14 cellular contexts compared by ENCODE assay signal in genomic region chr20:63117661-63118302, GRCh38.
"Had no signal": no experiment of that assay in that cellular context is flagged by ENCODE, and none has a peak within 500 bp of the region (broad histone marks: within the 10 kb centered on the region; RNA-seq: fewer than 3 reads in every experiment).

No MANE protein-coding gene starts in this region.

- H3K4me1 ChIP-seq: thyroid gland had no signal

- DNase-seq: activated CD4-positive, alpha-beta T cell treated with anti-CD3 and anti-CD28 coated beads, Interleukin-2, amount 10 ng/mL, durations not matched to agents 7 days and 5 days; activated CD8-positive, alpha-beta memory T cell treated with anti-CD3 and anti-CD28 coated beads, Interleukin-2, amount 50 U/mL, for 4 hours; activated gamma-delta T cell; activated T-cell treated with anti-CD3 and anti-CD28 coated beads, Interleukin-2, amount 50 U/mL, for 4 hours; effector memory CD8-positive, alpha-beta T cell; mammary epithelial cell; stimulated activated CD4-positive, alpha-beta T cell treated with anti-CD3 and anti-CD28 coated beads, Interleukin-2, amount 100 ng/mL, for 24 hours; stimulated activated naive CD4-positive, alpha-beta T cell treated with Interleukin-2 at 50 U/mL for 16 hours; T-helper 1 cell; T-helper 9 cell; thyroid gland had no signal

- H3K36me3 Mint-ChIP-seq: activated naive CD8-positive, alpha-beta T cell had no signal

- H3K27ac Mint-ChIP-seq: activated CD4-positive, alpha-beta T cell treated with anti-CD3 and anti-CD28 coated beads, Interleukin-2, amount 10 ng/mL, durations not matched to agents 7 days and 5 days; activated naive CD8-positive, alpha-beta T cell; effector memory CD8-positive, alpha-beta T cell had no signal

- H3K4me3 ChIP-seq: cardiac muscle cell, hepatocyte, thyroid gland had no signal

- H3K9me3 ChIP-seq: thyroid gland had no signal

- H3K27ac ChIP-seq: cardiac muscle cell, hepatocyte, thyroid gland had no signal

- H3K79me2 ChIP-seq: hepatocyte had no signal

- H3K4me3 Mint-ChIP-seq: activated CD4-positive, alpha-beta T cell treated with anti-CD3 and anti-CD28 coated beads, Interleukin-2, amount 10 ng/mL, durations not matched to agents 7 days and 5 days; activated naive CD8-positive, alpha-beta T cell; activated T-cell treated with anti-CD3 and anti-CD28 coated beads, Interleukin-2, amount 50 U/mL, for 4 hours; effector memory CD8-positive, alpha-beta T cell had no signal

- H3K9me3 Mint-ChIP-seq: activated CD4-positive, alpha-beta T cell treated with anti-CD3 and anti-CD28 coated beads, Interleukin-2, amount 10 ng/mL, durations not matched to agents 7 days and 5 days; activated T-cell treated with anti-CD3 and anti-CD28 coated beads, Interleukin-2, amount 50 U/mL, for 4 hours; effector memory CD8-positive, alpha-beta T cell had no signal

- H3K27me3 ChIP-seq: hepatocyte, thyroid gland had no signal

- ATAC-seq: activated T-cell treated with anti-CD3 and anti-CD28 coated beads, Interleukin-2, amount 50 U/mL, for 4 hours; effector memory CD8-positive, alpha-beta T cell had no signal

- H3K4me2 ChIP-seq: hepatocyte had no signal

- H2AFZ ChIP-seq: hepatocyte had no signal

- H3K36me3 ChIP-seq: cardiac muscle cell, thyroid gland had no signal
